Comparison of ENCODE assay signal across 1 cellular context in the genomic region with DNA sequence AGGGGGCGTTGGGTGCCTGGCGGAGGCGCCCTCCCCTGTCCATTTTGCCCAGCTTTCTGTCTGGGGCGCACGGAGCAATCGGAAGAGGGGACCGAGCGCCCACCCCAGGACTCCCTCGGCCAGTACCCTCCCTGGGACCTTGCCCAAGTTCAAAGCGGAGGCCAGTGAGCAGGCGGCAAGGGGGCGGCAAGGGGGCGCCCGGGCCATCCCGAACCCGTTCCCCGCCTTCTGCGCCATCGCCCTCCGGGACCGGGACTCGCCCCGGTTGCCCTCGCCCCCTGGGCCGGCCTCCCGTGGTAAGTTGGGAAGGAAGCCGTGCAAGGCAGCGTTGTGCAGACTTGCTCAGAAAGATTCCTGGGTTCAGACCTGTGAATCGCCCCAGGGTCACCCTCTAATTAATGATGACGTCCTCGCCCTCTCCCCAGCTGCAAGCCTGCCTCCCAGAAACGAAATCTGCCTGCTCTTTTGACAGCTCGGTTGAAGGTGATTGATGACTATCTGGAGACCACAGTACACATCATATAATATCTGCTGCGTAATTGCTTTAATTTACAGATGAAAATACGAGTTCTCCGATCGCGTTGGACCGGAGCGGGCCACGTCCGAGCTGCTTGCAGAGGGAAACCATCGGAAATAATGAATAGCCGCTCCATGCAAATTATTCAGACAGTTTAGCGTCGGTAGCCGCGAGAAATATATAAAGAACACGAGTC.
TF ChIP-seq lines count a peak whose summit lies in the region.

No MANE protein-coding gene starts in this region.

TF ChIP-seq in K562, 482 proteins besides CTCF, POLR2A, EP300 and RAD21 (continued from another document):
- peak; percentile 32 for TF ChIP-seq MEIS2 (IDR thresholded peaks at IDR 0.05; ENCODE audit: partially characterized antibody)
TF ChIP-seq in K562: peak in this region for 2.
